8 cellular contexts compared by ENCODE assay signal in the genomic region with DNA sequence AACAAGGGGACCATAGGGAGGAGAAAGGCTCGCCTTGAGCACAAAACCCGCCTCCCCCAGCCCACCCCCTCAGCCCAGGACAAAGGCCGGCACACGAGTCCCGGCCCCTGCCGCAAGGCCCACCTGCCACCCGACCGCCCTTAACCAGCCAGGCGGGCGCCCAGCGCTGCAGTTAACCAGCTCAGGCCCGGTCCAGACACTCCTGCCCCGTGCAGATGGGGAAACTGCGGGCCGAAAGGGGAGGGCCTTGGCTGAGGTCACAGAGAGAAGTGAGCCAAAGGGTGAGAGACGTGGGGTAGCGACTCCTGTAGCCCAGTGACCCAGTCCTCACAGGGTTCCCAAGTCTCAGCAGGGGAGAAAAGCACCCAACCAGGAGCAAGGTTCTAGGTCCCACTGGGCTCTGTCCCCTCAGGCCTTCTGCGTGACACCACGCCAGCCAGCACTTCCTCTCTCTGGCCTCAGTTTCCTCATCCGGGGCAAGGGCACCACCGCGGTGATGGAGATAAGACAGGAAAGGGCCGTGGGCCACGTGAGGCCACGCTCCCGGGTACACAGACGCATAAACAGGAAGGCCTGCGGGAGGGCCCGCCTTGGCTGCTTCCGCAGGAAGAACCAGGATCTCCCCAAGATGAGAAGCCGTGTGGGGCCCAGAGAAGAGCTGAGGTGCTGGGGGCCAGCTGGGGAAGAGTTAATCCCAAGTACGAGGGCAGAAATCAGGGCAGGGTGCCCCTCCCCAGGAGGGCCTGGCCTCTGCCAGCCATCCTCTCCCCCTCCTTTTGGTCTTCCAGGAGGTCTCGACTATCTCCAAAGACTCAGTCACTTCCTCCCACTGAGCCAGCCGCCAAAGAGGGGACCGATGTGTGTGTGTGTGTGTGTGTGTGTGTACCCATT. TPM values are rescaled to one million over a fixed set of nuclear protein-coding genes. Genes with fewer than 3 reads are reported as not detected.
DNase-seq lines count a peak whose midpoint lies in the region; ATAC-seq and TF ChIP-seq lines count a peak whose summit lies in the region.

No MANE protein-coding gene starts in this region.

- H3K4me1 ChIP-seq in Peyer's patch (peaks cover 0 to 26% (median 8%) of the 10 kb centered on the region in 4 donors), left lung (peaks cover 20 to 54% of the 10 kb centered on the region in 2 donors)

- H3K27me3 ChIP-seq in Peyer's patch (no peaks in the 10 kb centered on the region), left lung (no peaks in the 10 kb centered on the region)

- peaks cover 0 to 5% (median 0%) of the 10 kb centered on the region in 3 donors for H3K36me3 ChIP-seq in Peyer's patch
- H3K36me3 ChIP-seq in left lung: peaks cover 0 to 9% of the 10 kb centered on the region in 2 donors

- TF ChIP-seq CTCF in Peyer's patch (IDR thresholded peaks at IDR 0.05) (no peak), left lung (IDR thresholded peaks at IDR 0.05) (no peak)

- H3K27ac ChIP-seq in Peyer's patch: peak overlapping the region; percentile 75 to 96 (median 84)
- peak overlapping the region; percentile 85 to 87 for H3K27ac ChIP-seq in left lung

- ATAC-seq in GM19324 (IDR thresholded peaks at IDR 0.05; ENCODE audit: low FRiP score, unreplicated experiment) (peak; percentile 37), left lung (peak; percentile 53), HG03025 (IDR thresholded peaks at IDR 0.05; ENCODE audit: low FRiP score, unreplicated experiment) (no peak), HG03439 (IDR thresholded peaks at IDR 0.05; ENCODE audit: unreplicated experiment) (no peak)

- intact Hi-C loops in left lung (cut with DNase I): no loop called here

- no peak for TF ChIP-seq POLR2A in Peyer's patch (IDR thresholded peaks at IDR 0.05)

- DNase-seq in Peyer's patch: peak; percentile 63 to 98 (median 97)
- DNase-seq in activated gamma-delta T cell treated with Interleukin-2 at 50 U/mL for 16 hours: peak; percentile 83
- DNase-seq in left lung: peak; percentile 91 to 96
- peak; percentile 56 to 66 (median 59) for DNase-seq in stimulated activated CD4-positive, alpha-beta T cell treated with anti-CD3 and anti-CD28 coated beads, TNF-alpha, amount 100 ng/mL, for 4 hours (ENCODE audit: low read depth in 3 of 3)
- no peak for DNase-seq in NCI-H1105 (lab: John Stamatoyannopoulos, UW)

- H3K4me3 ChIP-seq in Peyer's patch (peak overlapping the region; percentile 41 to 63 (median 52)), left lung (peak overlapping the region; percentile 27 to 80)

- H3K9me3 ChIP-seq in Peyer's patch (no peaks in the 10 kb centered on the region), left lung (no peaks in the 10 kb centered on the region)

RNA-seq across cellular contexts. Expression of a gene that starts 1.8 kb away (rescaled TPM):
- 10 to 100 TPM; 12.4 to 47.0 (median 26.5) TPM for total RNA-seq in Peyer's patch
- 10 to 100 TPM; 24.4 to 46.4 TPM for total RNA-seq in left lung

RNA-seq across cellular contexts. Expression of a gene that starts 34.9 kb away (rescaled TPM):
- total RNA-seq in Peyer's patch (100 to 1,000 TPM in 3 of 4 donors, 10 to 100 TPM in 1; 74.3 to 142 (median 123) TPM), left lung (10 to 100 TPM; 10.3 to 13.6 TPM)

RNA-seq across cellular contexts. Expression of a gene that starts 57.1 kb away (rescaled TPM):
- total RNA-seq in Peyer's patch (under 1 TPM in 1 of 4 donors, not detected in 3; under 0.01 TPM), left lung (1 to 10 TPM; 4.2 to 4.9 TPM)

Comparison
In these comparisons a context has a peak if more than half of its experiments do, and no peak if none do; other contexts are left out.
1. ATAC-seq: peak in GM19324 (single experiment) and left lung (single experiment); none in HG03025 (single experiment) and HG03439 (single experiment).
2. RNA of a gene that starts 34.9 kb away (total RNA-seq): 74.3 to 142 TPM in Peyer's patch; 10.3 to 13.6 TPM in left lung; every median in the first group is over 4 times any median in the second.
3. RNA of a gene that starts 57.1 kb away (total RNA-seq): 4.2 to 4.9 TPM in left lung; under 0.01 TPM in Peyer's patch; every median in the first group is over 4 times any median in the second.